In the genomic region with DNA sequence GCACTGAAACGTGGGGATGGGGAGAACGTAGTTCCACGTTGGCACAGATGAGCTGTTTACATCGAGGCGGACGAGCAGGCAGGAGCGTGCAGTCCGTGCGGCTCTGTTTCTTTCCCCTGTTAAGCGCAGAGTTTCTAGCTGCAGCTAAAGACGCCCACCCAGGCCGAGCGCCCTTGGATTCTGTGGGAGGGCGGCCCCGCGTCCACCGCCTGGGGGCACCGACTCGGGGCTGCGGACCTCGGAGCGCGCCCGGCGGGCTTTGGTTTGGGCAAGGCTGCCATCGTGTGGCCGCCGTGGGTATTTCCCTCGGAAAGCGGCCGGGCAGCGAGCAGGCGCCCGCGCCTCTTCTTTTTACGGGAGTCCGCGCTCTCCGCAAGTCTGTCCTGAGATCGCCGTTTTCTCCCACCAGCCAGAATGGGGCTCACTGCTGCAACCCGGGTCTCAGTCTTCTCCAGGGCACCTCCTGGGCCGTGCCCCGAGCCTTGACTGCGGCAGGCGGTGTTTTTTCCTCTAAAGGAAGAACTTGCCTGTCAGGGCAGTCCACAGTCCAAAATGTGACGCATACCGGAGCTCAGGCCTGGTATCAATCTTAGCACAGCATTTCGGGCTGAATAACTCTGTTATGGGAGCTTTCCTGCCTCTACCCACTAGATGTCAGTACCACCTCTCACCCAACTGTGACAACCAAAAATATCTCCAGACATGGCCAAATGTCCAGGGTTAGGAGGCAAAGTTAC, we compare ENCODE assay signal across 8 cellular contexts.
DNase-seq lines count a peak whose midpoint lies in the region; ATAC-seq lines count a peak whose summit lies in the region.

No MANE protein-coding gene starts in this region.

- intact Hi-C loops in activated CD4-positive, alpha-beta memory T cell treated with anti-CD3 and anti-CD28 coated beads for 36 hours (cut with micrococcal nuclease) = loop anchor here (1.0 kb wide), 1 partner anchor 117 kb away; no protein-coding TSS in a partner anchor

- POLR2A ChIA-PET in activated CD4-positive, alpha-beta memory T cell treated with anti-CD3 and anti-CD28 coated beads for 36 hours (lab: Charles Lee) = no interaction called here

- H3K27me3 Mint-ChIP-seq in activated CD4-positive, alpha-beta memory T cell treated with anti-CD3 and anti-CD28 coated beads for 36 hours = peaks cover 34% of the 10 kb centered on the region
- peaks cover 24% of the 10 kb centered on the region for H3K27me3 Mint-ChIP-seq in memory B cell

- DNase-seq in NCI-H2081 (lab: John Stamatoyannopoulos, UW) = peak; percentile 45 to 54
- no peak for DNase-seq in NCI-H2081 treated with DMSO at 0.1 percent for 48 hours (lab: John Stamatoyannopoulos, UW)
- peak; percentile 16 for DNase-seq in NCI-H1417 treated with DMSO at 0.1 percent for 48 hours (lab: John Stamatoyannopoulos, UW)
- peak; percentile 65 for DNase-seq in activated CD4-positive, alpha-beta memory T cell treated with anti-CD3 and anti-CD28 coated beads for 36 hours
- DNase-seq in effector CD8-positive, alpha-beta T cell (lab: John Stamatoyannopoulos, UW) = peak; percentile 16
- peak; percentile 27 to 63 for DNase-seq in memory B cell (ENCODE audit: low spot score in 2 of 2)
- DNase-seq in stimulated activated CD8-positive, alpha-beta memory T cell treated with anti-CD3 and anti-CD28 coated beads, Interleukin-15, amount 100 ng/mL, for 1 hour (ENCODE audit: low read depth) = peak; percentile 44

- CTCF ChIA-PET in activated CD4-positive, alpha-beta memory T cell treated with anti-CD3 and anti-CD28 coated beads for 36 hours (lab: Charles Lee) = interaction anchor here (0.5 to 2.6 kb wide), 10 partner anchors 9 to 159 kb away, joined by 3 to 25 read pairs (median 4); no protein-coding TSS in a partner anchor

- peaks cover 5% of the 10 kb centered on the region for H3K4me1 Mint-ChIP-seq in activated CD4-positive, alpha-beta memory T cell treated with anti-CD3 and anti-CD28 coated beads for 36 hours (ENCODE audit: low read depth)
- peaks cover 2% of the 10 kb centered on the region for H3K4me1 Mint-ChIP-seq in memory B cell

- no peaks in the 10 kb centered on the region for H3K9me3 Mint-ChIP-seq in activated CD4-positive, alpha-beta memory T cell treated with anti-CD3 and anti-CD28 coated beads for 36 hours
- H3K9me3 Mint-ChIP-seq in memory B cell = no peaks in the 10 kb centered on the region

- ATAC-seq in HG02642 (IDR thresholded peaks at IDR 0.05; ENCODE audit: poor library complexity, unreplicated experiment) (peak; percentile 94), memory B cell (ENCODE audit: low read depth) (peak; percentile 57)

- no peaks in the 10 kb centered on the region for H3K36me3 Mint-ChIP-seq in activated CD4-positive, alpha-beta memory T cell treated with anti-CD3 and anti-CD28 coated beads for 36 hours
- no peaks in the 10 kb centered on the region for H3K36me3 Mint-ChIP-seq in memory B cell

- no peak overlapping the region for H3K4me3 Mint-ChIP-seq in activated CD4-positive, alpha-beta memory T cell treated with anti-CD3 and anti-CD28 coated beads for 36 hours
- peak overlapping the region; percentile 25 for H3K4me3 Mint-ChIP-seq in memory B cell

- no peak overlapping the region for H3K27ac Mint-ChIP-seq in activated CD4-positive, alpha-beta memory T cell treated with anti-CD3 and anti-CD28 coated beads for 36 hours
- no peak overlapping the region for H3K27ac Mint-ChIP-seq in memory B cell
